In genomic region chr6:43629505-43630300, GRCh38 we compare ENCODE assay signal across 1 cellular context.
A peak's percentile ranks its signal among the peaks of the same experiment; 100 is the strongest.
TF ChIP-seq lines count a peak whose summit lies in the region.

No MANE protein-coding gene starts in this region.

TF ChIP-seq in K562, 482 proteins besides CTCF, POLR2A, EP300 and RAD21 (continued from another document and continues in another):
- 0 out of 2 replicates have a peak, but pooled peaks have one; percentile 25 for TF ChIP-seq MAX (CRISPR knock-in tag; IDR thresholded peaks at IDR 0.05)
- no peak for TF ChIP-seq ADNP (tag; IDR thresholded peaks at IDR 0.05)
- peak; percentile 50; the same call in 1 of the 2 replicates for TF ChIP-seq E4F1 (CRISPR knock-in tag; IDR thresholded peaks at IDR 0.05; ENCODE audit: borderline replicate concordance)
- TF ChIP-seq ZNF121 (CRISPR knock-in tag; conservative IDR thresholded peaks at IDR 0.05), result no peak
- no peak for TF ChIP-seq PHF20 (IDR thresholded peaks at IDR 0.05; ENCODE audit: partially characterized antibody)
- no peak for TF ChIP-seq KDM1A (IDR thresholded peaks at IDR 0.05)
- TF ChIP-seq FOXJ2 (tag; IDR thresholded peaks at IDR 0.05), result peak; percentile 9; the same call in 1 of the 2 replicates
- TF ChIP-seq ZNF79 (CRISPR knock-in tag; IDR thresholded peaks at IDR 0.05; ENCODE audit: low read depth), result no peak
- peak; percentile 29; the same call in 1 of the 2 replicates for TF ChIP-seq HDAC8 (tag; IDR thresholded peaks at IDR 0.05)
- no peak for TF ChIP-seq MEIS2 (IDR thresholded peaks at IDR 0.05; ENCODE audit: partially characterized antibody)
- 0 out of 2 replicates have a peak, but pooled peaks have one; percentile 62 for TF ChIP-seq ZNF644 (tag; IDR thresholded peaks at IDR 0.05; ENCODE audit: low read depth)
- no peak; the same call in 1 of the 2 replicates for TF ChIP-seq TFAP4 (CRISPR knock-in tag; IDR thresholded peaks at IDR 0.05; ENCODE audit: borderline replicate concordance)
- peak; percentile 98 for TF ChIP-seq POLR2AphosphoS2 (IDR thresholded peaks at IDR 0.05; ENCODE audit: low read length)
- TF ChIP-seq GTF2B (IDR thresholded peaks at IDR 0.05; ENCODE audit: extremely low read depth, insufficient read length), result peak; percentile 76
- no peak; the same call in 1 of the 2 replicates for TF ChIP-seq DMBX1 (CRISPR knock-in tag; IDR thresholded peaks at IDR 0.05; ENCODE audit: borderline replicate concordance)
- 0 out of 2 replicates have a peak, but pooled peaks have one; percentile 18 for TF ChIP-seq CLOCK (CRISPR knock-in tag; IDR thresholded peaks at IDR 0.05; ENCODE audit: borderline replicate concordance)
- no peak for TF ChIP-seq ILF3 (IDR thresholded peaks at IDR 0.05; ENCODE audit: borderline replicate concordance)
- TF ChIP-seq ZBTB5 (IDR thresholded peaks at IDR 0.05), result no peak
- no peak for TF ChIP-seq ZNF347 (CRISPR knock-in tag; IDR thresholded peaks at IDR 0.05; ENCODE audit: low read depth)
- no peak for TF ChIP-seq KLF6 (CRISPR knock-in tag; IDR thresholded peaks at IDR 0.05; ENCODE audit: borderline replicate concordance)
- TF ChIP-seq ZNF785 (CRISPR knock-in tag; IDR thresholded peaks at IDR 0.05), result no peak
- TF ChIP-seq ZBTB33 (CRISPR knock-in tag; IDR thresholded peaks at IDR 0.05), result no peak; the same call in 1 of the 2 replicates
- no peak; the same call in 1 of the 2 replicates for TF ChIP-seq ZNF41 (CRISPR knock-in tag; conservative IDR thresholded peaks at IDR 0.05)
- no peak for TF ChIP-seq NR0B1 (IDR thresholded peaks at IDR 0.05; ENCODE audit: partially characterized antibody)
- no peak for TF ChIP-seq NR4A1 (CRISPR knock-in tag; IDR thresholded peaks at IDR 0.05)
- TF ChIP-seq NR4A1 (tag; IDR thresholded peaks at IDR 0.05), result peak; percentile 83
- TF ChIP-seq SMARCA5 (IDR thresholded peaks at IDR 0.05), result no peak
- no peak for TF ChIP-seq ZFP1 (CRISPR knock-in tag; IDR thresholded peaks at IDR 0.05)
- TF ChIP-seq PTRF (tag; IDR thresholded peaks at IDR 0.05), result no peak
- peak; percentile 97 for TF ChIP-seq SUPT5H (IDR thresholded peaks at IDR 0.05)
- TF ChIP-seq BACH1 (tag; IDR thresholded peaks at IDR 0.05), result no peak
- TF ChIP-seq NR2C2 (CRISPR knock-in tag; IDR thresholded peaks at IDR 0.05), result no peak
- no peak for TF ChIP-seq NR2C2 (tag; IDR thresholded peaks at IDR 0.05)
- TF ChIP-seq TAF7 (tag; IDR thresholded peaks at IDR 0.05), result peak; percentile 80; the same call in 1 of the 2 replicates
- no peak for TF ChIP-seq CHD4 (IDR thresholded peaks at IDR 0.05; ENCODE audit: insufficient read depth, insufficient replicate concordance, low read depth, low read length, poor library complexity, severe bottlenecking)
- peak; percentile 42 to 47; a peak in 3 of 4 replicates for TF ChIP-seq NRF1 (conservative IDR thresholded peaks at IDR 0.05 in 1 of 2, IDR thresholded peaks at IDR 0.05 in 1 of 2)
- TF ChIP-seq TRIM25 (IDR thresholded peaks at IDR 0.05; ENCODE audit: borderline replicate concordance), result peak; percentile 88; the same call in 1 of the 2 replicates
- no peak for TF ChIP-seq SFPQ (IDR thresholded peaks at IDR 0.05; ENCODE audit: low read depth, low read length)
- no peak for TF ChIP-seq RBM15 (IDR thresholded peaks at IDR 0.05; ENCODE audit: insufficient read depth, low read length)
- TF ChIP-seq ZNF436 (CRISPR knock-in tag; IDR thresholded peaks at IDR 0.05), result no peak
- peak; percentile 47; the same call in 1 of the 2 replicates for TF ChIP-seq ETV1 (tag; conservative IDR thresholded peaks at IDR 0.05; ENCODE audit: low read depth)
- TF ChIP-seq USF1 (CRISPR knock-in tag; IDR thresholded peaks at IDR 0.05), result 0 out of 2 replicates have a peak, but pooled peaks have one; percentile 13
- TF ChIP-seq ZNF699 (CRISPR knock-in tag; IDR thresholded peaks at IDR 0.05; ENCODE audit: insufficient replicate concordance), result no peak
- TF ChIP-seq ZNF217 (CRISPR knock-in tag; IDR thresholded peaks at IDR 0.05), result no peak
- TF ChIP-seq TAF1 (IDR thresholded peaks at IDR 0.05; ENCODE audit: control insufficient read depth, extremely low read depth, insufficient read depth, low read length, severe bottlenecking), result peak; percentile 85
- no peak for TF ChIP-seq ZNF764 (CRISPR knock-in tag; IDR thresholded peaks at IDR 0.05; ENCODE audit: low read depth)
- TF ChIP-seq MTA3 (IDR thresholded peaks at IDR 0.05; ENCODE audit: borderline replicate concordance), result peak; percentile 98
- no peak for TF ChIP-seq ELF2 (CRISPR knock-in tag; IDR thresholded peaks at IDR 0.05)
- TF ChIP-seq GTF2E2 (tag; IDR thresholded peaks at IDR 0.05), result peak; percentile 93
- no peak; the same call in 1 of the 2 replicates for TF ChIP-seq NFE2 (IDR thresholded peaks at IDR 0.05; ENCODE audit: low read depth)
- no peak for TF ChIP-seq ARID2 (IDR thresholded peaks at IDR 0.05)
- TF ChIP-seq NCOA2 (IDR thresholded peaks at IDR 0.05; ENCODE audit: partially characterized antibody in 2 of 2), result no peak
- TF ChIP-seq ZNF282 (CRISPR knock-in tag; IDR thresholded peaks at IDR 0.05), result no peak
